In genomic region chr22:40753114-40753513, GRCh38 we compare ENCODE assay signal across 18 cellular contexts.
DNase-seq lines count a peak whose midpoint lies in the region; ATAC-seq and TF ChIP-seq lines count a peak whose summit lies in the region.
"Had no signal": no experiment of that assay in that cellular context is flagged by ENCODE, and none has a peak within 500 bp of the region (broad histone marks: within the 10 kb centered on the region; RNA-seq: fewer than 3 reads in every experiment).

No MANE protein-coding gene starts in this region.

- intact Hi-C loops in head of caudate nucleus (cut with DNase I), result no loop called here

- peaks cover 15% of the 10 kb centered on the region; the same call in 1 of the 2 replicates for H3K4me1 ChIP-seq in GM23338 (ENCODE audit: insufficient read depth)

- H3K9me3 Mint-ChIP-seq in GM23338, result peaks cover 25% of the 10 kb centered on the region

- no peaks in the 10 kb centered on the region for H4K20me1 ChIP-seq in GM23338 (replicated peaks; ENCODE audit: insufficient read depth)

- no peaks in the 10 kb centered on the region for H3K79me2 ChIP-seq in GM23338 (replicated peaks; ENCODE audit: insufficient read depth)

- H3F3A ChIP-seq in GM23338 (replicated peaks; ENCODE audit: low read depth), result no peaks in the 10 kb centered on the region

- no peak overlapping the region for H3K27ac ChIP-seq in GM23338 (ENCODE audit: low read depth)
- H3K27ac ChIP-seq: HL-60 had no signal

- no peak for ATAC-seq in GM23338
- no peak for ATAC-seq in GM18505 (IDR thresholded peaks at IDR 0.05; ENCODE audit: unreplicated experiment)

- no peaks in the 10 kb centered on the region; the same call in 1 of the 2 replicates for H3K9me2 ChIP-seq in GM23338 (ENCODE audit: insufficient read depth)

- TF ChIP-seq CTCF in GM23338 (conservative IDR thresholded peaks at IDR 0.05; ENCODE audit: low read depth in 2 of 2), result no peak

- H3K4me2 ChIP-seq in GM23338, result no peak overlapping the region

- no peak overlapping the region for H3K4me3 ChIP-seq in GM23338

- H3K36me3 Mint-ChIP-seq in GM23338 (ENCODE audit: low read depth), result peaks cover 16% of the 10 kb centered on the region; the same call in 2 of the 3 replicates
- H3K36me3 Mint-ChIP-seq: CD4-positive, alpha-beta memory T cell had no signal

- TF ChIP-seq POLR2A in GM18505 (IDR thresholded peaks at IDR 0.05; ENCODE audit: borderline replicate concordance, extremely low read depth, insufficient read depth, insufficient read length), result no peak

- peaks cover 21% of the 10 kb centered on the region for H3K4me1 Mint-ChIP-seq in GM23338
- H3K4me1 Mint-ChIP-seq: B cell had no signal

- DNase-seq in GM23338 (ENCODE audit: low spot score), result no peak
- DNase-seq in head of caudate nucleus, result peak in 36 of 42 donors; percentile 3 to 70 (median 34)
- DNase-seq in midbrain (lab: John Stamatoyannopoulos, UW), result peak; percentile 30
- peak; percentile 18 for DNase-seq in putamen (ENCODE audit: low spot score)
- DNase-seq in NCI-H187 (lab: John Stamatoyannopoulos, UW), result no peak
- DNase-seq in HK-2 (ENCODE audit: unreplicated experiment), result no peak
- DNase-seq: 8988T; ACHN; CD4-positive, alpha-beta memory T cell; DMS79 treated with DMSO at 0.1 percent for 48 hours; EL; HCEC 1CT; HFFc6; IMR-90; KBM-7 had no signal

- H2AFZ ChIP-seq in GM23338, result peak overlapping the region; percentile 10; the same call in 1 of the 2 replicates

- H3K36me3 ChIP-seq in GM23338 (ENCODE audit: insufficient read depth), result peaks cover 3% of the 10 kb centered on the region; the same call in 1 of the 2 replicates

- no peaks in the 10 kb centered on the region for H3K27me3 ChIP-seq in GM23338 (ENCODE audit: insufficient read depth)

- no peak overlapping the region for H3K27ac Mint-ChIP-seq in GM23338
- H3K27ac Mint-ChIP-seq: B cell, HFFc6 had no signal

- peaks cover 10% of the 10 kb centered on the region for H3K27me3 Mint-ChIP-seq in GM23338 (ENCODE audit: insufficient read depth, low read depth, poor library complexity)
- H3K27me3 Mint-ChIP-seq: B cell; CD4-positive, alpha-beta memory T cell had no signal

- H3K4me3 Mint-ChIP-seq in GM23338, result no peak overlapping the region
- H3K4me3 Mint-ChIP-seq: B cell; CD4-positive, alpha-beta memory T cell; HFFc6 had no signal

TF ChIP-seq in GM23338, 12 proteins besides CTCF, POLR2A, EP300 and RAD21:
- no peak for TF ChIP-seq ZNF462 (CRISPR knock-in tag; IDR thresholded peaks at IDR 0.05)
- no peak for TF ChIP-seq REST (IDR thresholded peaks at IDR 0.05; ENCODE audit: unreplicated experiment)
- no peak for TF ChIP-seq STAT1 (IDR thresholded peaks at IDR 0.05; ENCODE audit: unreplicated experiment)
- TF ChIP-seq POLR2AphosphoS5 (IDR thresholded peaks at IDR 0.05; ENCODE audit: low read depth), result no peak
- no peak for TF ChIP-seq EZH2 (IDR thresholded peaks at IDR 0.05; ENCODE audit: low read depth, unreplicated experiment)
- no peak for TF ChIP-seq JUNB (IDR thresholded peaks at IDR 0.05; ENCODE audit: unreplicated experiment)
- TF ChIP-seq ZNF331 (CRISPR knock-in tag; IDR thresholded peaks at IDR 0.05; ENCODE audit: low read depth), result no peak
- no peak for TF ChIP-seq NANOG (IDR thresholded peaks at IDR 0.05; ENCODE audit: borderline replicate concordance)
- no peak for TF ChIP-seq ETS1 (IDR thresholded peaks at IDR 0.05)
- TF ChIP-seq EZH2phosphoT487 (IDR thresholded peaks at IDR 0.05; ENCODE audit: unreplicated experiment), result no peak
- TF ChIP-seq CREB1 (CRISPR knock-in tag; IDR thresholded peaks at IDR 0.05; ENCODE audit: low read depth), result no peak
- no peak for TF ChIP-seq ZNF114 (CRISPR knock-in tag; IDR thresholded peaks at IDR 0.05)
TF ChIP-seq in GM23338: peak in this region for 0.

Comparison
In these comparisons a context has a peak if more than half of its experiments do, and no peak if none do; other contexts are left out.
1. DNase-seq: peak in head of caudate nucleus (36 of 42), midbrain (single experiment) and putamen (single experiment); none in GM23338 (single experiment), NCI-H187 (0 of 2) and HK-2 (single experiment).